8 cellular contexts compared by ENCODE assay signal in the genomic region with DNA sequence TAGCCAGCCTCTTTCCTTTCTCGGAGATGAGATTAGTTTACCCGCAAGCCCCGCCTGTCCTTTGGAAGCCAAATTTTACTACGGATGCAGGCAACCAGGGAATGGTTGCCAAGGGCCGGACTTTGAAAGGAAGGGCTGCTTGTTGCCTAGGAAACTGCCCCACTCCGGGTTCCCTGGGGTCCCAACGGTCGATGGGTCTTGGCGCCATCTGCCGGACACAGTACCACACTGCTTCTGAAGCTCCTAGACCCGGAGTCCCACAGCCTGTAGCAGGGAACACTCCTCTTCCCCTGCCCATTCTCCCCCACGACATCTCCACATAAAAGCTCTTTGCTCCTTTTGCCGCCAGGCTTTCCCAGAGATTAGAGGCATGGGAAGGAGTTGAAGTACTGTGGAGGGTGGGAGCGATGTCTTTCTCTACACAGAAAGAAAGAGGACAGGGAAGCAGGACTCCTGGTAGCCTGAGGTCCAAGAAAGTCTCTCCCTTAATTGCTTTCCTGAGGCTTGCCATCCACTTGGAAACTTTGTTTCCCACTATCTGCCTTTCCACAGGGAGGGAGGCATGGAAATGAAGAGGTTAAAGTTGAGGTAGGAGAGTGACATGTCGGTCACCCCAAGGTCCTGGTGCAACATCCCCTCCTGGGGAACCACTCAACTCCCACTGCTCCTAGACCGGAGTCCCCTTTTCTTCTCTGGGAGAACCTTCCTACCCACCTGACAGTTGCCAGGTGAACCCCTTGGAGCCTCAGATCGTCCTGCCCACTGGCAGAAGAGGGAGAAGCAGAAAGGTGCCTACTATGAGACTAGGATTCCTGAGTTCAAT. TPM values are rescaled to one million over a fixed set of nuclear protein-coding genes. Genes with fewer than 3 reads are reported as not detected.
DNase-seq lines count a peak whose midpoint lies in the region; ATAC-seq and TF ChIP-seq lines count a peak whose summit lies in the region.

No MANE protein-coding gene starts in this region.

- no peaks in the 10 kb centered on the region for H3K9me3 ChIP-seq in OCI-LY3 (ENCODE audit: insufficient read depth, low read length)
- no peaks in the 10 kb centered on the region for H3K9me3 ChIP-seq in neural cell (ENCODE audit: low read length)

- DNase-seq in AG20443 (ENCODE audit: low spot score) (peak; percentile 96), fibroblast of gingiva (ENCODE audit: low read depth) (peak; percentile 79), stromal cell of bone marrow (ENCODE audit: low read depth) (peak; percentile 70)
- peak; percentile 72 for DNase-seq in activated T-cell treated with anti-CD3 and anti-CD28 coated beads, Interleukin-2, amount 50 U/mL, for 1 hour

- H3K27ac ChIP-seq in OCI-LY3 (ENCODE audit: low read length) (no peak overlapping the region), neural cell (ENCODE audit: low read length) (no peak overlapping the region)

- peak; percentile 84 for TF ChIP-seq RAD21 in neural cell (conservative IDR thresholded peaks at IDR 0.05)

- H3K79me2 ChIP-seq in OCI-LY3 (ENCODE audit: low read length) (no peaks in the 10 kb centered on the region), neural cell (replicated peaks; ENCODE audit: insufficient read depth, low read length) (no peaks in the 10 kb centered on the region)

- H3K4me3 ChIP-seq in OCI-LY3 (ENCODE audit: low read length) (no peak overlapping the region), neural cell (ENCODE audit: low read length) (peak overlapping the region; percentile 48)

- H3K36me3 ChIP-seq in OCI-LY3 (replicated peaks; ENCODE audit: low read depth, low read length) (peaks cover 2% of the 10 kb centered on the region), neural cell (ENCODE audit: insufficient read depth, low read length) (no peaks in the 10 kb centered on the region)

- H3K4me2 ChIP-seq in OCI-LY3 (ENCODE audit: low read length) (peak overlapping the region; percentile 21; the same call in 1 of the 2 replicates), neural cell (ENCODE audit: low read length) (no peak overlapping the region)

- H2AFZ ChIP-seq in OCI-LY3 (ENCODE audit: low read depth, low read length), result no peak overlapping the region
- no peak overlapping the region for H2AFZ ChIP-seq in neural cell (ENCODE audit: low read depth, low read length)

- H3K27me3 ChIP-seq in OCI-LY3 (ENCODE audit: low read depth, low read length) (no peaks in the 10 kb centered on the region), neural cell (ENCODE audit: insufficient read depth, low read depth, low read length) (no peaks in the 10 kb centered on the region)

- H3K4me1 ChIP-seq in OCI-LY3 (ENCODE audit: low read length), result no peaks in the 10 kb centered on the region; the same call in 1 of the 2 replicates

- peak; percentile 87 for TF ChIP-seq CTCF in OCI-LY3 (IDR thresholded peaks at IDR 0.05; ENCODE audit: low read depth, low read length)
- peak; percentile 95 for TF ChIP-seq CTCF in neural cell (IDR thresholded peaks at IDR 0.05; ENCODE audit: poor library complexity, severe bottlenecking)

- no peaks in the 10 kb centered on the region for H3K9me2 ChIP-seq in neural cell (ENCODE audit: insufficient read depth, low read length)

- peak; percentile 75 for ATAC-seq in GM18907 (IDR thresholded peaks at IDR 0.05; ENCODE audit: unreplicated experiment)
- peak; percentile 75 for ATAC-seq in HG03571 (IDR thresholded peaks at IDR 0.05; ENCODE audit: unreplicated experiment)

- H3K9ac ChIP-seq in OCI-LY3 (ENCODE audit: low read length), result no peak overlapping the region
- H3K9ac ChIP-seq in neural cell (ENCODE audit: low read length), result peak overlapping the region; percentile 15

- peak; percentile 39 for TF ChIP-seq EP300 in neural cell (conservative IDR thresholded peaks at IDR 0.05; ENCODE audit: poor library complexity, severe bottlenecking)

- H4K20me1 ChIP-seq in OCI-LY3 (ENCODE audit: insufficient read depth, low read length) (no peaks in the 10 kb centered on the region), neural cell (ENCODE audit: insufficient read depth) (no peaks in the 10 kb centered on the region)

- H3F3A ChIP-seq in neural cell (ENCODE audit: insufficient read depth, low read length, poor library complexity, severe bottlenecking), result no peaks in the 10 kb centered on the region

TF ChIP-seq in neural cell, 6 proteins besides CTCF, POLR2A, EP300 and RAD21:
- peak; percentile 93 for TF ChIP-seq SMC3 (conservative IDR thresholded peaks at IDR 0.05; ENCODE audit: poor library complexity)
- TF ChIP-seq MXI1 (conservative IDR thresholded peaks at IDR 0.05; ENCODE audit: poor library complexity, severe bottlenecking), result peak; percentile 52
- no peak for TF ChIP-seq POLR2AphosphoS5 (IDR thresholded peaks at IDR 0.05)

RNA-seq across cellular contexts. Expression of gene IMPDH1, which starts 21.9 kb away (rescaled TPM):
- polyA plus RNA-seq in neural cell, result 49.5 and 49.7 TPM in 2 replicates
- polyA minus RNA-seq in neural cell, result 37.3 and 38.7 TPM in 2 replicates

RNA-seq across cellular contexts. Expression of gene PRRT4, which starts 26.4 kb away (rescaled TPM):
- polyA plus RNA-seq in neural cell, result 32.5 and 34.4 TPM in 2 replicates
- 17.2 and 22.4 TPM in 2 replicates for polyA minus RNA-seq in neural cell

RNA-seq across cellular contexts. Expression of gene RBM28, which starts 44.2 kb away (rescaled TPM):
- 18.9 and 33.8 TPM in 2 replicates for polyA plus RNA-seq in neural cell
- polyA minus RNA-seq in neural cell, result 30.7 and 35.9 TPM in 2 replicates
